Comparison of ENCODE assay signal across 17 cellular contexts in genomic region chr7:33831389-33832118, GRCh38.
DNase-seq lines count a peak whose midpoint lies in the region; ATAC-seq and TF ChIP-seq lines count a peak whose summit lies in the region.
"Had no signal": no experiment of that assay in that cellular context is flagged by ENCODE, and none has a peak within 500 bp of the region (broad histone marks: within the 10 kb centered on the region; RNA-seq: fewer than 3 reads in every experiment).

No MANE protein-coding gene starts in this region.

- peak; percentile 51 for DNase-seq in DMS 273 (lab: John Stamatoyannopoulos, UW; ENCODE audit: unreplicated experiment)
- DNase-seq in DMS 273 treated with DMSO at 0.1 percent for 48 hours (lab: John Stamatoyannopoulos, UW), result no peak
- no peak for DNase-seq in RWPE2 (ENCODE audit: low spot score)
- no peak for DNase-seq in NCI-H1694 treated with DMSO at 0.1 percent for 48 hours (lab: John Stamatoyannopoulos, UW)
- DNase-seq in spleen, result no peak
- DNase-seq: activated CD4-positive, CD25-positive, alpha-beta regulatory T cell; activated CD8-positive, alpha-beta memory T cell treated with anti-CD3 and anti-CD28 coated beads, Interleukin-2, amount 50 U/mL, for 48 hours; activated naive CD8-positive, alpha-beta T cell treated with anti-CD3 and anti-CD28 coated beads, Interleukin-2, amount 10 ng/mL, durations not matched to agents 7 days and 5 days; COR-L47; kidney glomerular epithelial cell; MM.1S; NCI-H526 treated with DMSO at 0.1 percent for 48 hours had no signal

- no peak overlapping the region for H3K4me3 ChIP-seq in RWPE2 (ENCODE audit: severe bottlenecking)
- no peak overlapping the region for H3K4me3 ChIP-seq in gastroesophageal sphincter
- H3K4me3 ChIP-seq in skeletal muscle satellite cell (ENCODE audit: low read length), result peak overlapping the region; percentile 3
- no peak overlapping the region for H3K4me3 ChIP-seq in spleen
- H3K4me3 ChIP-seq: smooth muscle cell had no signal

- ATAC-seq in RWPE2 (ENCODE audit: low read depth), result peak; percentile 74
- peak; percentile 80 for ATAC-seq in gastroesophageal sphincter
- no peak for ATAC-seq in HG03039 (IDR thresholded peaks at IDR 0.05; ENCODE audit: unreplicated experiment)

- H3K27ac ChIP-seq in RWPE2 (ENCODE audit: poor library complexity, severe bottlenecking) (peak overlapping the region; percentile 10), gastroesophageal sphincter (peak overlapping the region in 1 of 4 donors; percentile 19), spleen (no peak overlapping the region)
- H3K27ac ChIP-seq: 22Rv1 had no signal

- no peak overlapping the region for H3K9ac ChIP-seq in skeletal muscle satellite cell (ENCODE audit: low read depth, low read length)

- no peaks in the 10 kb centered on the region for H3K27me3 ChIP-seq in RWPE2 (ENCODE audit: insufficient read depth, poor library complexity, severe bottlenecking)
- H3K27me3 ChIP-seq in gastroesophageal sphincter, result no peaks in the 10 kb centered on the region
- no peaks in the 10 kb centered on the region for H3K27me3 ChIP-seq in skeletal muscle satellite cell (ENCODE audit: control insufficient read depth, insufficient read depth, low read length)
- no peaks in the 10 kb centered on the region for H3K27me3 ChIP-seq in spleen (replicated peaks in 1 of 7)

- TF ChIP-seq EP300 in gastroesophageal sphincter (IDR thresholded peaks at IDR 0.05), result no peak

- intact Hi-C loops in spleen (cut with DNase I; ENCODE audit: low total_unique reads), result no loop called here

- H3K9me3 ChIP-seq in RWPE2 (ENCODE audit: severe bottlenecking) (no peaks in the 10 kb centered on the region), gastroesophageal sphincter (no peaks in the 10 kb centered on the region), skeletal muscle satellite cell (replicated peaks; ENCODE audit: low read length) (no peaks in the 10 kb centered on the region), spleen (peaks cover 0 to 7% (median 0%) of the 10 kb centered on the region in 8 donors)

- TF ChIP-seq CTCF in RWPE2 (IDR thresholded peaks at IDR 0.05; ENCODE audit: poor library complexity, severe bottlenecking), result no peak
- no peak for TF ChIP-seq CTCF in gastroesophageal sphincter (IDR thresholded peaks at IDR 0.05)
- TF ChIP-seq CTCF in spleen (IDR thresholded peaks at IDR 0.05 in 8 of 11, conservative IDR thresholded peaks at IDR 0.05 in 3 of 11), result no peak

- peaks cover 9% of the 10 kb centered on the region for H3K4me1 ChIP-seq in RWPE2 (ENCODE audit: insufficient read depth, poor library complexity, severe bottlenecking)
- peaks cover 0 to 12% (median 0%) of the 10 kb centered on the region in 3 donors for H3K4me1 ChIP-seq in gastroesophageal sphincter
- peaks cover 18% of the 10 kb centered on the region for H3K4me1 ChIP-seq in skeletal muscle satellite cell (ENCODE audit: control insufficient read depth, insufficient read depth, low read length)
- H3K4me1 ChIP-seq in spleen, result no peaks in the 10 kb centered on the region

- WGBS in gastroesophageal sphincter (ENCODE audit: low coverage in 1 of 2), 2 donors, result 67 to 90% methylated on average over 3 to 6 of the region's 10 CpGs
- WGBS in spleen, 5 donors, result 68 to 89% (median 82%) methylated on average over 10 of the region's 10 CpGs

- peak overlapping the region; percentile 51 for H3K4me2 ChIP-seq in skeletal muscle satellite cell (ENCODE audit: low read length)

- H3K36me3 ChIP-seq in RWPE2 (ENCODE audit: low read depth) (no peaks in the 10 kb centered on the region), gastroesophageal sphincter (no peaks in the 10 kb centered on the region), skeletal muscle satellite cell (ENCODE audit: insufficient read depth, low read length) (no peaks in the 10 kb centered on the region), spleen (no peaks in the 10 kb centered on the region)

- TF ChIP-seq POLR2A in gastroesophageal sphincter (IDR thresholded peaks at IDR 0.05) (no peak), spleen (IDR thresholded peaks at IDR 0.05) (no peak)
